Comparison of ENCODE assay signal across 8 cellular contexts in the genomic region with DNA sequence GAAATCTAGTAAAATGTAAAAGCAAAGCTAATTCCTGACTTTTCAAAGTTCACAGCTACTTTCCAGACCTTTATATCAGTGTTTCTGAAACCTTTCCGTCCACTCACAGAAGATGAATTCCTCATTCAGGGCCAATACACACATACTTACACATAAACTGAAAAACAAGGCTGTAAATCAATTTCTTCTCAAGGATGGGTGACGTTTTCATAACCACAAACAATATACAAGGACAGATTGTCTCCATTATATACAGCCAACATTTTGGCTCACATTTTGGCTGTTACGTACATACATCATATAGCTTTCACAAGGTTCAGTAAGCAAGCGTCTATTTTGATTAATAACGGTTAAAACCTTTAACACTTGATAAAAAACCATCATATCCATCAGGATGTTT. TPM values are rescaled to one million over a fixed set of nuclear protein-coding genes. Genes with fewer than 3 reads are reported as not detected.
A peak's percentile ranks its signal among the peaks of the same experiment; 100 is the strongest.
DNase-seq lines count a peak whose midpoint lies in the region; ATAC-seq and TF ChIP-seq lines count a peak whose summit lies in the region.

No MANE protein-coding gene starts in this region.

- peak overlapping the region; percentile 85 for H3K4me2 ChIP-seq in OCI-LY3 (ENCODE audit: low read length)
- H3K4me2 ChIP-seq in trophoblast cell (ENCODE audit: low read length): peak overlapping the region; percentile 38

- no peaks in the 10 kb centered on the region for H3K9me3 ChIP-seq in OCI-LY3 (ENCODE audit: insufficient read depth, low read length)
- H3K9me3 ChIP-seq in trophoblast cell (ENCODE audit: insufficient read depth, low read depth, low read length): no peaks in the 10 kb centered on the region

- H2BK12ac ChIP-seq in trophoblast cell (ENCODE audit: low read length): no peak overlapping the region

- WGBS in trophoblast cell (ENCODE audit: extremely low coverage, insufficient coverage, insufficient read length): no CpG with 5 or more reads among the region's 5 CpGs

- no peak overlapping the region for H3K4ac ChIP-seq in trophoblast cell (ENCODE audit: low read depth, low read length)

- H2BK120ac ChIP-seq in trophoblast cell (ENCODE audit: insufficient read depth, low read length, poor library complexity): no peak overlapping the region

- ATAC-seq in HG03469 (IDR thresholded peaks at IDR 0.05; ENCODE audit: unreplicated experiment): no peak

- H4K20me1 ChIP-seq in OCI-LY3 (ENCODE audit: insufficient read depth, low read length): peaks cover 37% of the 10 kb centered on the region

- no peak overlapping the region for H3K14ac ChIP-seq in trophoblast cell (ENCODE audit: low read length)

- TF ChIP-seq CTCF in OCI-LY3 (IDR thresholded peaks at IDR 0.05; ENCODE audit: low read depth, low read length): no peak
- TF ChIP-seq CTCF in epithelial cell of esophagus (IDR thresholded peaks at IDR 0.05; ENCODE audit: insufficient read depth, low read depth, low read length, missing control alignments): no peak

- intact Hi-C loops in head of caudate nucleus (cut with DNase I): loop anchor here (5.0 kb wide), 2 partner anchors 61 to 94 kb away; partner anchors contain the start of genes ELP2, RMP24 and SLC39A6

- H3K4me1 ChIP-seq in OCI-LY3 (ENCODE audit: low read length) (peaks cover 13% of the 10 kb centered on the region), trophoblast cell (ENCODE audit: control insufficient read depth in 1 of 2, insufficient read depth in 2 of 2, low read length in 2 of 2) (no peaks in the 10 kb centered on the region)

- H2BK5ac ChIP-seq in trophoblast cell (ENCODE audit: low read depth, low read length, poor library complexity): no peak overlapping the region

- H2AFZ ChIP-seq in OCI-LY3 (ENCODE audit: low read depth, low read length) (no peak overlapping the region), trophoblast cell (ENCODE audit: insufficient read depth, low read length, poor library complexity) (no peak overlapping the region)

- DNase-seq in epithelial cell of esophagus (ENCODE audit: low read depth): no peak
- no peak for DNase-seq in trophoblast cell
- DNase-seq in head of caudate nucleus: no peak
- DNase-seq in NCI-H526 treated with DMSO at 0.1 percent for 48 hours (lab: John Stamatoyannopoulos, UW): no peak
- no peak for DNase-seq in OCI-M2 (lab: John Stamatoyannopoulos, UW; ENCODE audit: unreplicated experiment)

- H3K9ac ChIP-seq in OCI-LY3 (ENCODE audit: low read length): peak overlapping the region; percentile 86
- no peak overlapping the region for H3K9ac ChIP-seq in trophoblast cell (ENCODE audit: low read length)

- H4K12ac ChIP-seq in trophoblast cell (ENCODE audit: low read depth, low read length): no peak overlapping the region

- H3K27me3 ChIP-seq in OCI-LY3 (ENCODE audit: low read depth, low read length) (no peaks in the 10 kb centered on the region), trophoblast cell (ENCODE audit: insufficient read depth, low read length) (no peaks in the 10 kb centered on the region)

- H3K79me2 ChIP-seq in OCI-LY3 (ENCODE audit: low read length): peaks cover 64% of the 10 kb centered on the region
- peaks cover 20% of the 10 kb centered on the region for H3K79me2 ChIP-seq in trophoblast cell (ENCODE audit: control insufficient read depth, insufficient read depth, low read length, poor library complexity)

- H4K91ac ChIP-seq in trophoblast cell (ENCODE audit: low read depth, low read length): no peak overlapping the region

- peaks cover 5% of the 10 kb centered on the region for H3K79me1 ChIP-seq in trophoblast cell (ENCODE audit: low read length)

- no peak overlapping the region for H3K18ac ChIP-seq in trophoblast cell (ENCODE audit: low read length)

- H3K4me3 ChIP-seq in GM08714 (ENCODE audit: low read length) (peak overlapping the region; percentile 98; the same call in 1 of the 2 replicates), OCI-LY3 (ENCODE audit: low read length) (peak overlapping the region; percentile 93), epithelial cell of esophagus (ENCODE audit: low read length) (peak overlapping the region; percentile 98), trophoblast cell (ENCODE audit: low read depth, low read length) (no peak overlapping the region)

- H3K27ac ChIP-seq in OCI-LY3 (ENCODE audit: low read length): no peak overlapping the region
- no peak overlapping the region for H3K27ac ChIP-seq in trophoblast cell (ENCODE audit: low read depth, low read length)

- no peak overlapping the region for H3K23ac ChIP-seq in trophoblast cell (ENCODE audit: low read length)

- no peak overlapping the region for H2AK5ac ChIP-seq in trophoblast cell (ENCODE audit: low read length)

- H4K8ac ChIP-seq in trophoblast cell (ENCODE audit: low read depth, low read length): no peak overlapping the region

- peaks cover 3% of the 10 kb centered on the region for H3K36me3 ChIP-seq in OCI-LY3 (replicated peaks; ENCODE audit: low read depth, low read length)
- peaks cover 4 to 5% of the 10 kb centered on the region in 2 experiments for H3K36me3 ChIP-seq in trophoblast cell (ENCODE audit: control insufficient read depth in 1 of 2, insufficient read depth in 2 of 2, low read length in 2 of 2)

RNA-seq across cellular contexts. Expression of gene RPRD1A, which starts 1.4 kb away (rescaled TPM):
- polyA plus RNA-seq in trophoblast cell (2013): 33.6 and 36.5 TPM in 2 replicates
